In genomic region chr2:218017211-218018053, GRCh38 we compare ENCODE assay signal across 18 cellular contexts. TPM values are rescaled to one million over a fixed set of nuclear protein-coding genes. Genes with fewer than 3 reads are reported as not detected.
DNase-seq lines count a peak whose midpoint lies in the region; ATAC-seq and TF ChIP-seq lines count a peak whose summit lies in the region.
"Had no signal": no experiment of that assay in that cellular context is flagged by ENCODE, and none has a peak within 500 bp of the region (broad histone marks: within the 10 kb centered on the region; RNA-seq: fewer than 3 reads in every experiment).

No MANE protein-coding gene starts in this region.

- no peak overlapping the region for H3T11ph ChIP-seq in H9 (ENCODE audit: low read length)

- H4K20me1 ChIP-seq in H9 (ENCODE audit: control insufficient read depth, insufficient read depth, insufficient read length), result no peaks in the 10 kb centered on the region

- H3K56ac ChIP-seq in H9 (ENCODE audit: insufficient read length, low read depth, low read length), result no peak overlapping the region

- no peaks in the 10 kb centered on the region for H3K79me2 ChIP-seq in H9 (ENCODE audit: insufficient read depth, low read length)

- H3K4me1 ChIP-seq in H9 (ENCODE audit: insufficient read depth, low read length), result no peaks in the 10 kb centered on the region; the same call in 1 of the 2 replicates
- peaks cover 0 to 16% (median 4%) of the 10 kb centered on the region in 4 donors for H3K4me1 ChIP-seq in right lobe of liver
- peaks cover 0 to 70% (median 49%) of the 10 kb centered on the region in 5 donors for H3K4me1 ChIP-seq in subcutaneous abdominal adipose tissue (ENCODE audit: control insufficient read depth in 5 of 5, insufficient read depth in 5 of 5, low read length in 5 of 5)
- H3K4me1 ChIP-seq in sigmoid colon, result peaks cover 0 to 38% (median 21%) of the 10 kb centered on the region in 4 donors

- DNase-seq in H9 (no peak), right lobe of liver (no peak), sigmoid colon (no peak)
- no peak for DNase-seq in effector memory CD8-positive, alpha-beta T cell
- DNase-seq in effector CD8-positive, alpha-beta T cell (lab: John Stamatoyannopoulos, UW), result no peak
- DNase-seq: activated CD4-positive, alpha-beta T cell treated with anti-CD3 and anti-CD28 coated beads for 48 hours; DMS79 treated with DMSO at 0.1 percent for 48 hours; MM.1S; SIG-M5; T1000 had no signal

- H3K18ac ChIP-seq in H9 (ENCODE audit: insufficient read length, low read depth, low read length), result no peak overlapping the region

- H3K9me3 ChIP-seq in H9 (ENCODE audit: control insufficient read depth, low read depth, low read length) (no peaks in the 10 kb centered on the region), right lobe of liver (no peaks in the 10 kb centered on the region), subcutaneous abdominal adipose tissue (ENCODE audit: control insufficient read depth in 5 of 5, low read length in 5 of 5) (no peaks in the 10 kb centered on the region), sigmoid colon (no peaks in the 10 kb centered on the region)

- no peaks in the 10 kb centered on the region for H3K9me3 Mint-ChIP-seq in H9
- H3K9me3 Mint-ChIP-seq in dendritic cell treated with granulocyte-macrophage colony-stimulating factor and Interleukin-4, amounts not matched to agents 40 ng/mL and 50 ng/mL, for 4 days, result no peaks in the 10 kb centered on the region
- H3K9me3 Mint-ChIP-seq in effector memory CD8-positive, alpha-beta T cell, result no peaks in the 10 kb centered on the region
- H3K9me3 Mint-ChIP-seq: activated naive CD4-positive, alpha-beta T cell treated with anti-CD3 and anti-CD28 coated beads, Interleukin-2, amount 50 U/mL, for 24 hours; type B pancreatic cell had no signal

- 0 out of 7 replicates have a peak overlapping the region, but pooled peaks of 2 of the 3 experiments have one; percentile 11 to 16 for H3K27ac Mint-ChIP-seq in H9
- peak overlapping the region; percentile 18 for H3K27ac Mint-ChIP-seq in dendritic cell treated with granulocyte-macrophage colony-stimulating factor and Interleukin-4, amounts not matched to agents 40 ng/mL and 50 ng/mL, for 4 days
- H3K27ac Mint-ChIP-seq in effector memory CD8-positive, alpha-beta T cell, result no peak overlapping the region
- H3K27ac Mint-ChIP-seq: activated naive CD4-positive, alpha-beta T cell treated with anti-CD3 and anti-CD28 coated beads, Interleukin-2, amount 50 U/mL, for 24 hours had no signal

- H3K36me3 ChIP-seq in right lobe of liver (no peaks in the 10 kb centered on the region), subcutaneous abdominal adipose tissue (ENCODE audit: control insufficient read depth in 5 of 5, insufficient read depth in 5 of 5, low read length in 5 of 5) (no peaks in the 10 kb centered on the region), sigmoid colon (no peaks in the 10 kb centered on the region)

- H2BK15ac ChIP-seq in H9 (ENCODE audit: low read depth, low read length), result no peak overlapping the region

- TF ChIP-seq CTCF in H9 (conservative IDR thresholded peaks at IDR 0.05) (no peak), right lobe of liver (IDR thresholded peaks at IDR 0.05) (no peak), sigmoid colon (IDR thresholded peaks at IDR 0.05) (no peak)

- H3K9ac ChIP-seq in H9 (ENCODE audit: extremely low read depth, insufficient read length, low read length), result no peak overlapping the region
- peak overlapping the region in 1 of 5 donors; percentile 52 for H3K9ac ChIP-seq in subcutaneous abdominal adipose tissue (ENCODE audit: low read length in 5 of 5)

- H3K4me3 ChIP-seq in right lobe of liver (no peak overlapping the region), subcutaneous abdominal adipose tissue (ENCODE audit: low read depth in 1 of 5, low read length in 5 of 5) (peak overlapping the region in 1 of 5 donors; percentile 9), sigmoid colon (no peak overlapping the region)

- H3K23me2 ChIP-seq in H9 (ENCODE audit: insufficient read length, low read depth, low read length, poor library complexity, severe bottlenecking), result no peaks in the 10 kb centered on the region

- no peak overlapping the region for H4K8ac ChIP-seq in H9 (replicated peaks; ENCODE audit: insufficient read length, low read depth, low read length)

- H2BK12ac ChIP-seq in H9 (ENCODE audit: insufficient read length, low read depth, low read length), result no peak overlapping the region

- no peak overlapping the region for H3K23ac ChIP-seq in H9 (ENCODE audit: insufficient read length, low read depth, low read length)

- H3K4me2 ChIP-seq in H9 (ENCODE audit: insufficient read depth, insufficient read length, low read length), result no peak overlapping the region

- no peak overlapping the region for H2BK120ac ChIP-seq in H9 (ENCODE audit: low read depth, low read length, poor library complexity, severe bottlenecking)

- H3K27me3 Mint-ChIP-seq in H9 (ENCODE audit: low read depth), result peaks cover 36% of the 10 kb centered on the region
- H3K27me3 Mint-ChIP-seq in dendritic cell treated with granulocyte-macrophage colony-stimulating factor and Interleukin-4, amounts not matched to agents 40 ng/mL and 50 ng/mL, for 4 days, result peaks cover 10% of the 10 kb centered on the region
- H3K27me3 Mint-ChIP-seq in effector memory CD8-positive, alpha-beta T cell, result peaks cover 23 to 38% of the 10 kb centered on the region in 2 donors

- no peak overlapping the region for H2BK20ac ChIP-seq in H9 (ENCODE audit: low read depth, low read length, poor library complexity, severe bottlenecking)

- intact Hi-C loops in dendritic cell treated with granulocyte-macrophage colony-stimulating factor and Interleukin-4, amounts not matched to agents 40 ng/mL and 50 ng/mL, for 4 days (cut with micrococcal nuclease), result no loop called here
- intact Hi-C loops in right lobe of liver (cut with DNase I) (no loop called here), sigmoid colon (cut with DNase I) (no loop called here)

- H3K14ac ChIP-seq in H9 (ENCODE audit: insufficient read depth, low read length), result no peak overlapping the region

- H3K27me3 ChIP-seq in H9 (ENCODE audit: insufficient read depth, low read length), result no peaks in the 10 kb centered on the region
- no peaks in the 10 kb centered on the region for H3K27me3 ChIP-seq in right lobe of liver
- no peaks in the 10 kb centered on the region for H3K27me3 ChIP-seq in subcutaneous abdominal adipose tissue (ENCODE audit: control insufficient read depth in 5 of 5, insufficient read depth in 4 of 5, low read length in 5 of 5)
- no peaks in the 10 kb centered on the region for H3K27me3 ChIP-seq in sigmoid colon

- ATAC-seq in right lobe of liver (peak; percentile 28 to 75 (median 61)), GM19035 (IDR thresholded peaks at IDR 0.05; ENCODE audit: unreplicated experiment) (no peak)
- no peak for ATAC-seq in effector memory CD8-positive, alpha-beta T cell (replicated peaks)

- H4K5ac ChIP-seq in H9 (ENCODE audit: insufficient read length, low read depth, low read length), result no peak overlapping the region

- peaks cover 19 to 44% of the 10 kb centered on the region in 2 experiments; a peak in 3 of 4 replicates for H3K4me1 Mint-ChIP-seq in H9
- peaks cover 58% of the 10 kb centered on the region for H3K4me1 Mint-ChIP-seq in dendritic cell treated with granulocyte-macrophage colony-stimulating factor and Interleukin-4, amounts not matched to agents 40 ng/mL and 50 ng/mL, for 4 days (ENCODE audit: low read depth)
- H3K4me1 Mint-ChIP-seq in effector memory CD8-positive, alpha-beta T cell (ENCODE audit: low read depth in 2 of 2), result no peaks in the 10 kb centered on the region
- H3K4me1 Mint-ChIP-seq: activated naive CD4-positive, alpha-beta T cell treated with anti-CD3 and anti-CD28 coated beads, Interleukin-2, amount 50 U/mL, for 24 hours had no signal

- TF ChIP-seq EP300 in sigmoid colon (IDR thresholded peaks at IDR 0.05), result no peak

- H3K36me3 Mint-ChIP-seq in H9 (ENCODE audit: insufficient read depth in 1 of 3, low read depth in 3 of 3), result no peaks in the 10 kb centered on the region
- no peaks in the 10 kb centered on the region for H3K36me3 Mint-ChIP-seq in dendritic cell treated with granulocyte-macrophage colony-stimulating factor and Interleukin-4, amounts not matched to agents 40 ng/mL and 50 ng/mL, for 4 days (ENCODE audit: low read depth)
- no peaks in the 10 kb centered on the region for H3K36me3 Mint-ChIP-seq in effector memory CD8-positive, alpha-beta T cell (ENCODE audit: insufficient read depth)
- H3K36me3 Mint-ChIP-seq: activated naive CD4-positive, alpha-beta T cell treated with anti-CD3 and anti-CD28 coated beads, Interleukin-2, amount 50 U/mL, for 24 hours; type B pancreatic cell had no signal

- TF ChIP-seq POLR2A in right lobe of liver (IDR thresholded peaks at IDR 0.05), result no peak
- no peak for TF ChIP-seq POLR2A in sigmoid colon (IDR thresholded peaks at IDR 0.05)

- no CpG with 5 or more reads among the region's 7 CpGs for WGBS in H9 (ENCODE audit: extremely low coverage, insufficient read length, low lambda C conversion rate)
- WGBS in right lobe of liver (ENCODE audit: insufficient coverage, low coverage, low lambda C conversion rate, missing lambda C conversion rate), result 31% methylated on average over 5 of the region's 7 CpGs
- WGBS in sigmoid colon, 2 donors, result 51 to 76% methylated on average over 7 of the region's 7 CpGs

- H3K79me1 ChIP-seq in H9 (ENCODE audit: insufficient read depth, low read depth, low read length, poor library complexity, severe bottlenecking), result no peaks in the 10 kb centered on the region

- H4K91ac ChIP-seq in H9 (ENCODE audit: insufficient read length, low read depth, low read length), result no peak overlapping the region

- no peak overlapping the region for H3K4ac ChIP-seq in H9 (ENCODE audit: low read depth, low read length)

- H3K4me3 Mint-ChIP-seq in H9, result peak overlapping the region in 1 of 2 experiments; percentile 14; a peak in 1 of 5 replicates
- no peak overlapping the region for H3K4me3 Mint-ChIP-seq in dendritic cell treated with granulocyte-macrophage colony-stimulating factor and Interleukin-4, amounts not matched to agents 40 ng/mL and 50 ng/mL, for 4 days
- H3K4me3 Mint-ChIP-seq in effector memory CD8-positive, alpha-beta T cell, result no peak overlapping the region
- H3K4me3 Mint-ChIP-seq: activated naive CD4-positive, alpha-beta T cell treated with anti-CD3 and anti-CD28 coated beads, Interleukin-2, amount 50 U/mL, for 24 hours; type B pancreatic cell had no signal

- H2AK5ac ChIP-seq in H9 (ENCODE audit: insufficient read length, low read length), result no peak overlapping the region

- no peak overlapping the region for H2BK5ac ChIP-seq in H9 (ENCODE audit: insufficient read length, low read length)

- H3K27ac ChIP-seq in H9 (ENCODE audit: insufficient read length, low read depth, low read length) (no peak overlapping the region), right lobe of liver (no peak overlapping the region), subcutaneous abdominal adipose tissue (ENCODE audit: low read depth, low read length) (peak overlapping the region; percentile 74), sigmoid colon (peak overlapping the region in 1 of 4 donors; percentile 34)

- H2AFZ ChIP-seq in H9 (ENCODE audit: low read length), result no peak overlapping the region

RNA-seq across cellular contexts. Expression of gene TNS1, which starts 14.6 kb away (rescaled TPM):
- total RNA-seq in H9 (2021) (3.2 and 3.4 TPM in 2 replicates), right lobe of liver (100 to 1,000 TPM in 3 of 6 experiments, 10 to 100 TPM in 3; 68.4 to 209 (median 99.2) TPM), sigmoid colon (1,000 to 10,000 TPM in 2 of 4 donors, 100 to 1,000 TPM in 2; 444 to 1,607 (median 968) TPM)
- polyA plus RNA-seq in sigmoid colon, result 10 to 100 TPM in 2 of 3 donors, 1 to 10 TPM in 1; 3.7 to 57.2 (median 13.8) TPM

RNA-seq across cellular contexts. Expression of gene RUFY4, which starts 51.6 kb away (rescaled TPM):
- total RNA-seq in H9 (2021) (0.44 and 0.66 TPM in 2 replicates), right lobe of liver (under 1 TPM in 3 of 6 experiments, not detected in 3; 0.11 to 0.55 (median 0.23) TPM), sigmoid colon (under 1 TPM in 2 of 4 donors, not detected in 2; 0.16 to 0.55 TPM)
- polyA plus RNA-seq in sigmoid colon, result under 1 TPM in 1 of 3 donors, not detected in 2; 0.73 TPM
- total RNA-seq: kidney epithelial cell, progenitor cell of endocrine pancreas had no signal
- polyA plus RNA-seq: BJ had no signal

Comparison
In these comparisons a context has a peak if more than half of its experiments do, and no peak if none do; other contexts are left out.
1. H3K27ac Mint-ChIP-seq: peak in H9 (2 of 3) and dendritic cell treated with granulocyte-macrophage colony-stimulating factor and Interleukin-4, amounts not matched to agents 40 ng/mL and 50 ng/mL, for 4 days (single experiment); none in effector memory CD8-positive, alpha-beta T cell (0 of 2).
2. ATAC-seq: peak in right lobe of liver (4 of 4); none in effector memory CD8-positive, alpha-beta T cell (single experiment) and GM19035 (single experiment).
3. RNA of gene TNS1, which starts 14.6 kb away (total RNA-seq): 444 to 1,607 TPM in sigmoid colon and 68.4 to 209 TPM in right lobe of liver; 3.2 to 3.4 TPM in H9; every median in the first group is over 10 times any median in the second.